9 cellular contexts compared by ENCODE assay signal in genomic region chr3:42101048-42101447, GRCh38. TPM values are rescaled to one million over a fixed set of nuclear protein-coding genes. Genes with fewer than 3 reads are reported as not detected.
DNase-seq lines count a peak whose midpoint lies in the region; ATAC-seq and TF ChIP-seq lines count a peak whose summit lies in the region.
"Had no signal": no experiment of that assay in that cellular context is flagged by ENCODE, and none has a peak within 500 bp of the region (broad histone marks: within the 10 kb centered on the region; RNA-seq: fewer than 3 reads in every experiment).

No MANE protein-coding gene starts in this region.

- in situ Hi-C loops in GM23248 (cut with MboI), result loop anchor here (10.0 kb wide), 1 partner anchor 196 kb away; no protein-coding TSS in a partner anchor

- no peak overlapping the region for H3K4ac ChIP-seq in neuronal stem cell (ENCODE audit: low read length)

- no peak overlapping the region for H3K18ac ChIP-seq in neuronal stem cell (ENCODE audit: low read length)

- no peak overlapping the region for H3K23ac ChIP-seq in neuronal stem cell (ENCODE audit: low read depth, low read length, poor library complexity)

- H3K4me1 ChIP-seq in GM23248 (ENCODE audit: insufficient read depth) (peaks cover 44% of the 10 kb centered on the region), body of pancreas (peaks cover 9% of the 10 kb centered on the region), skeletal muscle tissue (ENCODE audit: control insufficient read depth in 3 of 3, insufficient read depth in 3 of 3, low read length in 3 of 3) (peaks cover 46 to 55% (median 46%) of the 10 kb centered on the region in 3 donors), neuronal stem cell (ENCODE audit: control insufficient read depth in 2 of 2, insufficient read depth in 1 of 2, low read depth in 1 of 2, low read length in 2 of 2) (peaks cover 10 to 13% of the 10 kb centered on the region in 2 donors)

- ATAC-seq in body of pancreas, result peak; percentile 33

- H3K27me3 ChIP-seq in GM23248 (replicated peaks; ENCODE audit: insufficient read depth) (no peaks in the 10 kb centered on the region), body of pancreas (no peaks in the 10 kb centered on the region), skeletal muscle tissue (ENCODE audit: control insufficient read depth in 3 of 3, insufficient read depth in 3 of 3, low read length in 3 of 3) (no peaks in the 10 kb centered on the region), neuronal stem cell (ENCODE audit: control insufficient read depth in 3 of 3, insufficient read depth in 3 of 3, low read depth in 1 of 3, low read length in 3 of 3) (no peaks in the 10 kb centered on the region)

- peak overlapping the region; percentile 26; the same call in 1 of the 2 replicates for H3K9ac ChIP-seq in GM23248
- peak overlapping the region in 2 of 3 donors; percentile 21 to 54 for H3K9ac ChIP-seq in skeletal muscle tissue (ENCODE audit: low read depth in 1 of 3, low read length in 3 of 3)
- H3K9ac ChIP-seq in neuronal stem cell (ENCODE audit: low read depth, low read length, poor library complexity), result no peak overlapping the region

- H4K91ac ChIP-seq in neuronal stem cell (ENCODE audit: low read depth, low read length, poor library complexity), result no peak overlapping the region

- H3K36me3 ChIP-seq in GM23248 (ENCODE audit: low read depth) (peaks cover 6% of the 10 kb centered on the region; the same call in 1 of the 2 replicates), body of pancreas (replicated peaks in 1 of 2; ENCODE audit: insufficient read depth in 1 of 2, low read depth in 2 of 2) (no peaks in the 10 kb centered on the region), skeletal muscle tissue (ENCODE audit: control insufficient read depth in 3 of 3, insufficient read depth in 3 of 3, low read length in 3 of 3) (peaks cover 0 to 2% (median 0%) of the 10 kb centered on the region in 3 donors), neuronal stem cell (replicated peaks in 1 of 2; ENCODE audit: control insufficient read depth in 2 of 2, insufficient read depth in 2 of 2, low read length in 2 of 2) (peaks cover 6 to 46% of the 10 kb centered on the region in 2 donors)

- H3K27ac ChIP-seq in GM23248 (peak overlapping the region; percentile 58), body of pancreas (no peak overlapping the region), skeletal muscle tissue (ENCODE audit: low read depth, low read length) (peak overlapping the region; percentile 66), neuronal stem cell (replicated peaks; ENCODE audit: low read length) (no peak overlapping the region)

- H2BK5ac ChIP-seq in neuronal stem cell (ENCODE audit: low read length), result no peak overlapping the region

- H2AK5ac ChIP-seq in neuronal stem cell (ENCODE audit: low read depth, low read length), result no peak overlapping the region

- no peaks in the 10 kb centered on the region for H3K9me3 ChIP-seq in GM23248 (ENCODE audit: low read depth)
- H3K9me3 ChIP-seq in body of pancreas, result no peaks in the 10 kb centered on the region
- no peaks in the 10 kb centered on the region for H3K9me3 ChIP-seq in skeletal muscle tissue (ENCODE audit: control insufficient read depth in 3 of 3, low read length in 3 of 3)
- H3K9me3 ChIP-seq in neuronal stem cell (replicated peaks in 1 of 2; ENCODE audit: control insufficient read depth in 2 of 2, insufficient read depth in 1 of 2, low read depth in 1 of 2, low read length in 2 of 2), result peaks cover 2 to 21% of the 10 kb centered on the region in 2 donors

- TF ChIP-seq POLR2A in body of pancreas (IDR thresholded peaks at IDR 0.05), result no peak

- peaks cover 1% of the 10 kb centered on the region for H3K79me1 ChIP-seq in neuronal stem cell (ENCODE audit: low read depth, low read length)

- no peaks in the 10 kb centered on the region for H3K9me2 ChIP-seq in GM23248 (ENCODE audit: insufficient read depth)

- peaks cover 52% of the 10 kb centered on the region for H3F3A ChIP-seq in GM23248 (ENCODE audit: insufficient read depth)

- no peak overlapping the region for H3K14ac ChIP-seq in neuronal stem cell (ENCODE audit: low read length)

- no peak for TF ChIP-seq CTCF in body of pancreas (IDR thresholded peaks at IDR 0.05)

- H2BK15ac ChIP-seq in neuronal stem cell (ENCODE audit: low read length), result no peak overlapping the region

- no peaks in the 10 kb centered on the region for H4K20me1 ChIP-seq in GM23248 (ENCODE audit: insufficient read depth)

- WGBS in GM23248 (ENCODE audit: low coverage in 1 of 2, low lambda C conversion rate in 2 of 2, missing lambda C conversion rate in 2 of 2), 2 experiments, result 12 to 21% methylated on average over 4 of the region's 4 CpGs
- 72 to 83% methylated on average over 4 of the region's 4 CpGs for WGBS in body of pancreas, 2 donors
- no CpG with 5 or more reads among the region's 4 CpGs for WGBS in neuronal stem cell (ENCODE audit: extremely low coverage in 2 of 2, insufficient read length in 2 of 2, insufficient replicate concordance in 1 of 2), 2 donors

- H4K8ac ChIP-seq in neuronal stem cell (ENCODE audit: low read depth, low read length), result no peak overlapping the region

- no peak overlapping the region for H2BK120ac ChIP-seq in neuronal stem cell (ENCODE audit: low read depth, low read length)

- H2AFZ ChIP-seq in GM23248 (peak overlapping the region; percentile 13; the same call in 1 of the 2 replicates), neuronal stem cell (ENCODE audit: low read length) (no peak overlapping the region)

- peaks cover 79% of the 10 kb centered on the region for H3K79me2 ChIP-seq in GM23248 (ENCODE audit: insufficient read depth)

- H2BK12ac ChIP-seq in neuronal stem cell (ENCODE audit: low read length), result no peak overlapping the region

- intact Hi-C loops in body of pancreas (cut with DNase I), result no loop called here

- H3K4me3 ChIP-seq in GM23248 (no peak overlapping the region), body of pancreas (no peak overlapping the region), skeletal muscle tissue (ENCODE audit: low read length in 3 of 3) (no peak overlapping the region), neuronal stem cell (ENCODE audit: low read length in 2 of 2) (no peak overlapping the region)

- peak; percentile 91 for DNase-seq in GM23248
- peak in 1 of 4 donors; percentile 41 for DNase-seq in body of pancreas
- peak; percentile 78 for DNase-seq in hepatic stellate cell (ENCODE audit: low spot score)
- no peak for DNase-seq in neuronal stem cell (ENCODE audit: low spot score)
- DNase-seq in NAMALWA (ENCODE audit: low spot score), result no peak
- no peak for DNase-seq in stimulated activated CD4-positive, alpha-beta T cell treated with anti-CD3 and anti-CD28 coated beads, Interleukin-2, amount 100 ng/mL, for 48 hours
- DNase-seq in cortex of kidney (lab: John Stamatoyannopoulos, UW), result no peak
- DNase-seq: occipital lobe had no signal

- peak overlapping the region; percentile 19 for H3K4me2 ChIP-seq in GM23248 (ENCODE audit: unreplicated experiment)
- no peak overlapping the region for H3K4me2 ChIP-seq in neuronal stem cell (ENCODE audit: insufficient read depth, low read length, poor library complexity, severe bottlenecking)

RNA-seq across cellular contexts. Expression of gene TRAK1, which starts 9.9 kb away (rescaled TPM):
- 41.5 and 51.0 TPM in 2 replicates for total RNA-seq in GM23248 (2014; rRNA removed; shearing (Covaris generic))
- polyA plus RNA-seq in GM23248 (2016; fragmentation: Nextera tagmentation; extraction: Ambion mirVana), result 13.6 and 13.7 TPM in 2 replicates
- 10 to 100 TPM; 17.1 to 24.1 TPM for total RNA-seq in body of pancreas
- 57.9 TPM for total RNA-seq in skeletal muscle tissue
- 31.7 TPM for polyA plus RNA-seq in neuronal stem cell (2013, experiment 1 of 2)
- 32.5 TPM for polyA plus RNA-seq in neuronal stem cell (2013, experiment 2 of 2)

Comparison
In these comparisons a context has a peak if more than half of its experiments do, and no peak if none do; other contexts are left out.
1. DNase-seq: peak in GM23248 (single experiment) and hepatic stellate cell (single experiment); none in neuronal stem cell (single experiment), NAMALWA (single experiment), stimulated activated CD4-positive, alpha-beta T cell treated with anti-CD3 and anti-CD28 coated beads, Interleukin-2, amount 100 ng/mL, for 48 hours (0 of 2) and cortex of kidney (single experiment).
2. H3K27ac ChIP-seq: peak in GM23248 (single experiment) and skeletal muscle tissue (single experiment); none in body of pancreas (0 of 4) and neuronal stem cell (single experiment).